In genomic region chr3:142595951-142596725, GRCh38 we compare ENCODE assay signal across 8 cellular contexts. TPM values are rescaled to one million over a fixed set of nuclear protein-coding genes. Genes with fewer than 3 reads are reported as not detected.
A peak's percentile ranks its signal among the peaks of the same experiment; 100 is the strongest.
DNase-seq lines count a peak whose midpoint lies in the region; ATAC-seq, FAIRE-seq and TF ChIP-seq lines count a peak whose summit lies in the region.

PLS1 (plus strand) TSS chr3:142596393; CDS start chr3:142664238, 67,845 bp downstream.

- H3K4me3 Mint-ChIP-seq in activated B cell treated with CpG ODN at 0.5 μM for 24 hours, result peak within 1 kb of the TSS; percentile 95

- no peaks in the 10 kb centered on the region for H3K9me3 Mint-ChIP-seq in activated B cell treated with CpG ODN at 0.5 μM for 24 hours

- peak within 1 kb of the TSS; percentile 80 for H3K9ac ChIP-seq in keratinocyte (ENCODE audit: control insufficient read depth, extremely low read depth, insufficient read depth, low read length)

- H3K27me3 Mint-ChIP-seq in activated B cell treated with CpG ODN at 0.5 μM for 24 hours, result peaks cover 12% of the 10 kb centered on the region

- H3K79me2 ChIP-seq in keratinocyte (ENCODE audit: control insufficient read depth, insufficient read depth, low read length), result peaks cover 7% of the 10 kb centered on the region

- POLR2A ChIA-PET in activated B cell treated with CpG ODN at 0.5 μM for 24 hours (lab: Charles Lee), result interaction anchor here (0.6 to 4.4 kb wide), 3 partner anchors 18 to 449 kb away, joined by 3 to 27 read pairs (median 3); partner anchors contain the start of gene ATR

- H3K4me1 Mint-ChIP-seq in activated B cell treated with CpG ODN at 0.5 μM for 24 hours, result peaks cover 16% of the 10 kb centered on the region

- H3K9me3 ChIP-seq in keratinocyte (ENCODE audit: control insufficient read depth, low read depth, low read length), result no peaks in the 10 kb centered on the region

- H3K27me3 ChIP-seq in keratinocyte (ENCODE audit: control insufficient read depth, extremely low read depth, insufficient read depth, low read length), result no peaks in the 10 kb centered on the region

- intact Hi-C loops in activated B cell treated with CpG ODN at 0.5 μM for 24 hours (cut with micrococcal nuclease), result loop anchor here (1.0 to 5.0 kb wide), 4 partner anchors 18 to 1376 kb away; partner anchors contain the start of genes ATR, DIPK2A, TRPC1 and U2SURP

- peak within 1 kb of the TSS; percentile 80 for H3K27ac ChIP-seq in keratinocyte (ENCODE audit: control insufficient read depth, insufficient read depth, low read length)

- CTCF ChIA-PET in activated B cell treated with CpG ODN at 0.5 μM for 24 hours (lab: Charles Lee), result no interaction called here

- peak within 1 kb of the TSS; percentile 95 for H3K4me2 ChIP-seq in keratinocyte (ENCODE audit: control insufficient read depth, extremely low read depth, insufficient read depth, low read depth, low read length)

- TF ChIP-seq CTCF in activated B cell treated with CpG ODN at 0.5 μM for 24 hours (IDR thresholded peaks at IDR 0.05) (no peak), keratinocyte (optimal IDR thresholded peaks at IDR 0.05 in 1 of 3, IDR thresholded peaks at IDR 0.05 in 1 of 3, conservative IDR thresholded peaks at IDR 0.05 in 1 of 3; ENCODE audit: extremely low read depth in 1 of 3, insufficient read depth in 2 of 3, low read length in 3 of 3) (peak in 1 of 3 experiments; percentile 13)

- peak within 1 kb of the TSS; percentile 99 for H2AFZ ChIP-seq in keratinocyte (ENCODE audit: control insufficient read depth, low read length)

- DNase-seq in AG08396 (ENCODE audit: low spot score) (peak; percentile 96), NCI-H2196 (lab: John Stamatoyannopoulos, UW; ENCODE audit: unreplicated experiment) (peak; percentile 98), activated B cell treated with CpG ODN at 0.5 μM for 24 hours (peak; percentile 89), keratinocyte (ENCODE audit: low read depth, low spot score) (no peak)
- DNase-seq in central memory CD4-positive, alpha-beta T cell, result peak; percentile 83
- DNase-seq in stimulated activated CD4-positive, alpha-beta T cell treated with anti-CD3 and anti-CD28 coated beads, Interleukin-15, amount 100 ng/mL, for 1 hour (ENCODE audit: low read depth in 1 of 2, low spot score in 1 of 2), result peak; percentile 75 to 88

- H3K36me3 Mint-ChIP-seq in activated B cell treated with CpG ODN at 0.5 μM for 24 hours (ENCODE audit: low read depth), result no peaks in the 10 kb centered on the region

- no peaks in the 10 kb centered on the region for H3K9me1 ChIP-seq in keratinocyte (ENCODE audit: control insufficient read depth, extremely low read depth, insufficient read depth, low read length)

- H3K36me3 ChIP-seq in keratinocyte (ENCODE audit: control insufficient read depth in 2 of 2, extremely low read depth in 1 of 2, insufficient read depth in 2 of 2, low read length in 2 of 2), result no peaks in the 10 kb centered on the region

- no peaks in the 10 kb centered on the region for H4K20me1 ChIP-seq in keratinocyte (ENCODE audit: control insufficient read depth, extremely low read depth, insufficient read depth, low read length)

- dilution Hi-C loops in keratinocyte (cut with MboI; ENCODE audit: extremely low pct_ligation_motif_present, low sequenced_read_pairs), result no loop called here

- peak within 1 kb of the TSS; percentile 56 for H3K27ac Mint-ChIP-seq in activated B cell treated with CpG ODN at 0.5 μM for 24 hours

- H3K4me1 ChIP-seq in keratinocyte (ENCODE audit: control insufficient read depth, extremely low read depth, insufficient read depth, low read length), result peaks cover 21% of the 10 kb centered on the region

- peak within 1 kb of the TSS; percentile 56 to 95 (median 85) for H3K4me3 ChIP-seq in keratinocyte (ENCODE audit: control insufficient read depth in 2 of 3, extremely low read depth in 1 of 3, insufficient read depth in 2 of 3, low read depth in 1 of 3, low read length in 3 of 3)

- peak; percentile 62 for FAIRE-seq in keratinocyte (lab: Jason Lieb, UNC)

- peak; percentile 76 for ATAC-seq in GM18873 (IDR thresholded peaks at IDR 0.05; ENCODE audit: low FRiP score, unreplicated experiment)
- ATAC-seq in HG03108 (IDR thresholded peaks at IDR 0.05; ENCODE audit: unreplicated experiment), result peak; percentile 88
- peak; percentile 84 for ATAC-seq in activated B cell treated with CpG ODN at 0.5 μM for 24 hours (ENCODE audit: low read depth)

RNA-seq across cellular contexts. Expression of gene PLS1, which starts in this region (rescaled TPM):
- total RNA-seq in activated B cell treated with CpG ODN at 0.5 μM for 24 hours, result 0.66 and 0.91 TPM in 2 replicates
- 6.0 to 13.9 TPM (median 10.3 TPM) in 3 replicates for polyA plus RNA-seq in keratinocyte
- polyA plus RNA-seq in keratinocyte (2011; ENCODE audit: low read depth), result 5.8 TPM
- polyA plus RNA-seq in keratinocyte (2011; cell fraction: cytosol; rRNA removed), result 4.8 and 11.9 TPM in 2 replicates
- 6.0 and 8.0 TPM in 2 replicates for polyA plus RNA-seq in keratinocyte (2011; cell fraction: nucleus; rRNA removed)
- 2.7 and 9.3 TPM in 2 replicates for polyA plus RNA-seq in keratinocyte (2012; ENCODE audit: low replicate concordance)
- polyA minus RNA-seq in keratinocyte, result 2.2 to 12.7 TPM (median 3.9 TPM) in 3 replicates
- 6.1 TPM for polyA minus RNA-seq in keratinocyte (2011; cell fraction: cytosol; rRNA and poly(A)+ RNA removed)
- 3.2 and 12.5 TPM in 2 replicates for polyA minus RNA-seq in keratinocyte (2011; cell fraction: nucleus; rRNA and poly(A)+ RNA removed)

Comparison
In these comparisons a context has a peak if more than half of its experiments do, and no peak if none do; other contexts are left out.
1. Peak in DNase-seq and ATAC-seq in activated B cell treated with CpG ODN at 0.5 μM for 24 hours; RNA of the gene not detected or under 1 TPM.